ENCODE assay signal across 1 cellular context in genomic region chr16:75296606-75297005, GRCh38.
TF ChIP-seq lines count a peak whose summit lies in the region.

No MANE protein-coding gene starts in this region.

TF ChIP-seq in HepG2, 621 proteins besides CTCF, POLR2A, EP300 and RAD21 (continued from another document):
- TF ChIP-seq ZNF407 (CRISPR knock-in tag; IDR thresholded peaks at IDR 0.05; ENCODE audit: not compliant biosample characterization) (no peak), POLR2G (IDR thresholded peaks at IDR 0.05; ENCODE audit: low read depth, low read length) (no peak), TRIM24 (CRISPR knock-in tag; IDR thresholded peaks at IDR 0.05) (no peak), ATF1 (CRISPR knock-in tag; IDR thresholded peaks at IDR 0.05) (no peak), SKIL (CRISPR knock-in tag; IDR thresholded peaks at IDR 0.05; ENCODE audit: borderline replicate concordance) (no peak), PLRG1 (conservative IDR thresholded peaks at IDR 0.05) (no peak)
